Comparison of ENCODE assay signal across 1 cellular context in genomic region chr1:2313651-2314296, GRCh38.
TF ChIP-seq lines count a peak whose summit lies in the region.

No MANE protein-coding gene starts in this region.

TF ChIP-seq in SK-N-SH, 30 proteins besides CTCF, POLR2A, EP300 and RAD21 (continued from another document):
- TF ChIP-seq REST (IDR thresholded peaks at IDR 0.05; ENCODE audit: low read depth, low read length), result no peak
- TF ChIP-seq, protein P1, sequence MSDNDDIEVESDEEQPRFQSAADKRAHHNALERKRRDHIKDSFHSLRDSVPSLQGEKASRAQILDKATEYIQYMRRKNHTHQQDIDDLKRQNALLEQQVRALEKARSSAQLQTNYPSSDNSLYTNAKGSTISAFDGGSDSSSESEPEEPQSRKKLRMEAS (IDR thresholded peaks at IDR 0.05; ENCODE audit: low read depth), result no peak
- no peak for TF ChIP-seq FOSL2 (IDR thresholded peaks at IDR 0.05; ENCODE audit: borderline replicate concordance, low read depth)
- TF ChIP-seq, protein P2, sequence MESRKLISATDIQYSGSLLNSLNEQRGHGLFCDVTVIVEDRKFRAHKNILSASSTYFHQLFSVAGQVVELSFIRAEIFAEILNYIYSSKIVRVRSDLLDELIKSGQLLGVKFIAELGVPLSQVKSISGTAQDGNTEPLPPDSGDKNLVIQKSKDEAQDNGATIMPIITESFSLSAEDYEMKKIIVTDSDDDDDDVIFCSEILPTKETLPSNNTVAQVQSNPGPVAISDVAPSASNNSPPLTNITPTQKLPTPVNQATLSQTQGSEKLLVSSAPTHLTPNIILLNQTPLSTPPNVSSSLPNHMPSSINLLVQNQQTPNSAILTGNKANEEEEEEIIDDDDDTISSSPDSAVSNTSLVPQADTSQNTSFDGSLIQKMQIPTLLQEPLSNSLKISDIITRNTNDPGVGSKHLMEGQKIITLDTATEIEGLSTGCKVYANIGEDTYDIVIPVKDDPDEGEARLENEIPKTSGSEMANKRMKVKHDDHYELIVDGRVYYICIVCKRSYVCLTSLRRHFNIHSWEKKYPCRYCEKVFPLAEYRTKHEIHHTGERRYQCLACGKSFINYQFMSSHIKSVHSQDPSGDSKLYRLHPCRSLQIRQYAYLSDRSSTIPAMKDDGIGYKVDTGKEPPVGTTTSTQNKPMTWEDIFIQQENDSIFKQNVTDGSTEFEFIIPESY (IDR thresholded peaks at IDR 0.05; ENCODE audit: borderline replicate concordance, low read depth), result no peak
- TF ChIP-seq EZH2phosphoT487 (IDR thresholded peaks at IDR 0.05; ENCODE audit: borderline replicate concordance, low read depth), result no peak
- TF ChIP-seq TEAD4 (IDR thresholded peaks at IDR 0.05; ENCODE audit: borderline replicate concordance, insufficient read depth), result no peak
- TF ChIP-seq POLR2AphosphoS5 (IDR thresholded peaks at IDR 0.05; ENCODE audit: low read depth, low read length), result no peak
